Comparison of ENCODE assay signal across 8 cellular contexts in genomic region chr19:46990998-46991676, GRCh38. TPM values are rescaled to one million over a fixed set of nuclear protein-coding genes. Genes with fewer than 3 reads are reported as not detected.
A peak's percentile ranks its signal among the peaks of the same experiment; 100 is the strongest.
DNase-seq lines count a peak whose midpoint lies in the region; ATAC-seq and TF ChIP-seq lines count a peak whose summit lies in the region.

No MANE protein-coding gene starts in this region.

- no peaks in the 10 kb centered on the region for H3F3A ChIP-seq in PC-3 (ENCODE audit: low read length, unreplicated experiment)

- no TSS peak for BruUV-seq in PC-3 (replicated peaks; lab: Mats Ljungman, UMichigan)

- no peak overlapping the region for H3K4me2 ChIP-seq in PC-3 (ENCODE audit: low read length)
- H3K4me2 ChIP-seq in fibroblast of lung (ENCODE audit: extremely low read depth, insufficient read depth, low read length) = no peak overlapping the region

- H3K4me3 Mint-ChIP-seq in CD4-positive, CD25-positive, alpha-beta regulatory T cell = peak overlapping the region in 1 of 4 donors; percentile 35
- H3K4me3 Mint-ChIP-seq in naive thymus-derived CD8-positive, alpha-beta T cell = no peak overlapping the region

- H3K27me3 Mint-ChIP-seq in CD4-positive, CD25-positive, alpha-beta regulatory T cell = no peaks in the 10 kb centered on the region
- no peaks in the 10 kb centered on the region for H3K27me3 Mint-ChIP-seq in naive thymus-derived CD8-positive, alpha-beta T cell

- H2AFZ ChIP-seq in PC-3 (ENCODE audit: low read length) (no peak overlapping the region), fibroblast of lung (ENCODE audit: low read length) (no peak overlapping the region)

- POLR2A ChIA-PET in PC-3 (lab: Charles Lee; ENCODE audit: unreplicated experiment) = no interaction called here
- POLR2A ChIA-PET in naive thymus-derived CD8-positive, alpha-beta T cell (lab: Charles Lee) = interaction anchor here (0.5 kb wide), 1 partner anchor 42 kb away, joined by 3 read pairs; no protein-coding TSS in a partner anchor

- peaks cover 9% of the 10 kb centered on the region for H3K4me1 ChIP-seq in CD4-positive, CD25-positive, alpha-beta regulatory T cell (ENCODE audit: control insufficient read depth, insufficient read depth, low read length, poor library complexity, severe bottlenecking)
- peaks cover 5% of the 10 kb centered on the region for H3K4me1 ChIP-seq in HUES48 (ENCODE audit: control insufficient read depth, insufficient read depth, low read length)
- H3K4me1 ChIP-seq in PC-3 (ENCODE audit: insufficient read depth, low read length) = peaks cover 5% of the 10 kb centered on the region
- H3K4me1 ChIP-seq in fibroblast of lung (ENCODE audit: control insufficient read depth, extremely low read depth, insufficient read depth, low read length) = no peaks in the 10 kb centered on the region

- CTCF ChIA-PET in PC-3 (lab: Charles Lee) = interaction anchor here (1.0 kb wide), 1 partner anchor 135 kb away, joined by 7 read pairs; no protein-coding TSS in a partner anchor

- peaks cover 27% of the 10 kb centered on the region for H3K36me3 Mint-ChIP-seq in CD4-positive, CD25-positive, alpha-beta regulatory T cell
- peaks cover 0 to 39% (median 8%) of the 10 kb centered on the region in 3 donors for H3K36me3 Mint-ChIP-seq in naive thymus-derived CD8-positive, alpha-beta T cell

- peaks cover 41% of the 10 kb centered on the region for H3K36me3 ChIP-seq in CD4-positive, CD25-positive, alpha-beta regulatory T cell (ENCODE audit: control insufficient read depth, insufficient read depth, low read length)
- peaks cover 49% of the 10 kb centered on the region for H3K36me3 ChIP-seq in HUES48 (ENCODE audit: control insufficient read depth, insufficient read depth, low read length)
- H3K36me3 ChIP-seq in PC-3 (ENCODE audit: low read depth, low read length) = peaks cover 6% of the 10 kb centered on the region; the same call in 1 of the 2 replicates
- H3K36me3 ChIP-seq in fibroblast of lung (ENCODE audit: control insufficient read depth, insufficient read depth, low read length) = peaks cover 25% of the 10 kb centered on the region

- H3K27me3 ChIP-seq in CD4-positive, CD25-positive, alpha-beta regulatory T cell (ENCODE audit: control insufficient read depth, insufficient read depth, low read length) = no peaks in the 10 kb centered on the region
- H3K27me3 ChIP-seq in HUES48 (ENCODE audit: control insufficient read depth, insufficient read depth, low read length) (no peaks in the 10 kb centered on the region), PC-3 (ENCODE audit: low read length) (no peaks in the 10 kb centered on the region), fibroblast of lung (ENCODE audit: control insufficient read depth, insufficient read depth, low read length) (no peaks in the 10 kb centered on the region)

- H3K79me2 ChIP-seq in PC-3 (ENCODE audit: low read length) (no peaks in the 10 kb centered on the region), fibroblast of lung (ENCODE audit: control insufficient read depth, insufficient read depth, low read length) (no peaks in the 10 kb centered on the region)

- intact Hi-C loops in PC-3 (cut with micrococcal nuclease) = loop anchor here (1.0 to 5.0 kb wide), 3 partner anchors 39 to 135 kb away; no protein-coding TSS in a partner anchor

- H3K9me3 ChIP-seq in CD4-positive, CD25-positive, alpha-beta regulatory T cell (ENCODE audit: control insufficient read depth in 2 of 2, low read length in 2 of 2) = no peaks in the 10 kb centered on the region
- no peaks in the 10 kb centered on the region for H3K9me3 ChIP-seq in HUES48 (ENCODE audit: control insufficient read depth, insufficient read depth, low read length)
- no peaks in the 10 kb centered on the region for H3K9me3 ChIP-seq in PC-3 (ENCODE audit: low read length)
- H3K9me3 ChIP-seq in fibroblast of lung (ENCODE audit: control insufficient read depth, insufficient read depth, low read depth, low read length) = no peaks in the 10 kb centered on the region

- DNase-seq in CD4-positive, CD25-positive, alpha-beta regulatory T cell = peak; percentile 38 to 67 (median 45)
- DNase-seq in PC-3 (peak; percentile 78), fibroblast of lung (ENCODE audit: low read depth in 2 of 2) (peak; percentile 70 to 90)
- DNase-seq in activated T-cell treated with anti-CD3 and anti-CD28 coated beads, Interleukin-2, amount 50 U/mL, for 48 hours = peak; percentile 77
- DNase-seq in naive thymus-derived CD8-positive, alpha-beta T cell = peak in 9 of 10 donors; percentile 18 to 71 (median 38)
- peak; percentile 57 for DNase-seq in stimulated activated naive CD4-positive, alpha-beta T cell treated with Interleukin-2 at 50 U/mL for 16 hours (lab: John Stamatoyannopoulos, UW)

- peak overlapping the region; percentile 18 to 83 (median 49) for H3K27ac Mint-ChIP-seq in CD4-positive, CD25-positive, alpha-beta regulatory T cell
- H3K27ac Mint-ChIP-seq in naive thymus-derived CD8-positive, alpha-beta T cell = peak overlapping the region in 3 of 10 donors; percentile 10 to 22 (median 18)

- TF ChIP-seq CTCF in PC-3 (conservative IDR thresholded peaks at IDR 0.05; ENCODE audit: low read depth, low read length) (peak; percentile 79), fibroblast of lung (conservative IDR thresholded peaks at IDR 0.05 in 1 of 2, IDR thresholded peaks at IDR 0.05 in 1 of 2; ENCODE audit: low read depth in 1 of 2, low read length in 2 of 2) (peak; percentile 90 to 91)

- H3K9ac ChIP-seq in HUES48 (ENCODE audit: low read depth, low read length) = peak overlapping the region; percentile 28; the same call in 1 of the 2 replicates
- no peak overlapping the region for H3K9ac ChIP-seq in PC-3 (ENCODE audit: low read length)
- no peak overlapping the region for H3K9ac ChIP-seq in fibroblast of lung (ENCODE audit: insufficient read depth, low read length)

- H3K4me3 ChIP-seq in CD4-positive, CD25-positive, alpha-beta regulatory T cell (ENCODE audit: low read depth, low read length) = peak overlapping the region; percentile 19
- no peak overlapping the region for H3K4me3 ChIP-seq in HUES48 (ENCODE audit: low read depth, low read length)
- no peak overlapping the region for H3K4me3 ChIP-seq in PC-3 (ENCODE audit: low read length)
- H3K4me3 ChIP-seq in fibroblast of lung (replicated peaks in 1 of 4; ENCODE audit: control extremely low read depth in 1 of 4, insufficient read depth in 1 of 4, low read depth in 3 of 4, low read length in 4 of 4) = no peak overlapping the region

- H3K27ac ChIP-seq in CD4-positive, CD25-positive, alpha-beta regulatory T cell (ENCODE audit: insufficient read depth, low read length, poor library complexity, severe bottlenecking) = no peak overlapping the region
- H3K27ac ChIP-seq in HUES48 (ENCODE audit: low read depth, low read length) = peak overlapping the region; percentile 59
- 0 out of 2 replicates have a peak overlapping the region, but pooled peaks have one; percentile 26 for H3K27ac ChIP-seq in PC-3 (ENCODE audit: low read length)
- H3K27ac ChIP-seq in fibroblast of lung (ENCODE audit: insufficient read depth, low read length) = peak overlapping the region; percentile 6

- H4K20me1 ChIP-seq in PC-3 (ENCODE audit: low read length) (no peaks in the 10 kb centered on the region), fibroblast of lung (ENCODE audit: control insufficient read depth, extremely low read depth, insufficient read depth, low read length) (no peaks in the 10 kb centered on the region)

- no peaks in the 10 kb centered on the region for H3K9me2 ChIP-seq in PC-3 (replicated peaks; ENCODE audit: low read length)

- peak in 1 of 2 donors; percentile 48 for ATAC-seq in CD4-positive, CD25-positive, alpha-beta regulatory T cell (ENCODE audit: low read depth in 2 of 2)
- ATAC-seq in PC-3 (peak; percentile 76), HG02610 (IDR thresholded peaks at IDR 0.05; ENCODE audit: unreplicated experiment) (no peak)
- peak; percentile 42 to 44 for ATAC-seq in naive thymus-derived CD8-positive, alpha-beta T cell

- H3K9me3 Mint-ChIP-seq in CD4-positive, CD25-positive, alpha-beta regulatory T cell = no peaks in the 10 kb centered on the region
- H3K9me3 Mint-ChIP-seq in naive thymus-derived CD8-positive, alpha-beta T cell = no peaks in the 10 kb centered on the region

- H3K4me1 Mint-ChIP-seq in CD4-positive, CD25-positive, alpha-beta regulatory T cell = peaks cover 0 to 26% (median 9%) of the 10 kb centered on the region in 4 donors
- H3K4me1 Mint-ChIP-seq in naive thymus-derived CD8-positive, alpha-beta T cell = peaks cover 0 to 15% (median 12%) of the 10 kb centered on the region in 4 donors

RNA-seq across cellular contexts. Expression of gene NPAS1, which starts 28.5 kb away (rescaled TPM):
- 1.5 TPM for total RNA-seq in CD4-positive, CD25-positive, alpha-beta regulatory T cell
- polyA plus RNA-seq in CD4-positive, CD25-positive, alpha-beta regulatory T cell = under 1 TPM in 1 of 4 donors, not detected in 3; 0.53 TPM
- 1.1 and 1.6 TPM in 2 replicates for total RNA-seq in PC-3 (2014; rRNA removed)
- 0.26 and 0.33 TPM in 2 replicates for total RNA-seq in fibroblast of lung
- polyA plus RNA-seq in fibroblast of lung = 0.22 and 0.34 TPM in 2 replicates
- 0.84 and 0.88 TPM in 2 replicates for polyA plus RNA-seq in fibroblast of lung (2012)
- polyA minus RNA-seq in fibroblast of lung (ENCODE audit: low replicate concordance) = 0.44 and 0.71 TPM in 2 replicates
- total RNA-seq in naive thymus-derived CD8-positive, alpha-beta T cell = 1 to 10 TPM in 1 of 2 experiments, under 1 TPM in 1; 0.62 to 1.1 TPM
- polyA plus RNA-seq in naive thymus-derived CD8-positive, alpha-beta T cell = under 1 TPM; 0.16 to 0.60 (median 0.22) TPM

RNA-seq across cellular contexts. Expression of gene TMEM160, which starts 57.3 kb away (rescaled TPM):
- 27.4 TPM for total RNA-seq in CD4-positive, CD25-positive, alpha-beta regulatory T cell
- polyA plus RNA-seq in CD4-positive, CD25-positive, alpha-beta regulatory T cell = 100 to 1,000 TPM; 101 to 160 (median 144) TPM
- total RNA-seq in PC-3 (2014; rRNA removed) (121 and 125 TPM in 2 replicates), fibroblast of lung (7.7 and 27.1 TPM in 2 replicates)
- 4.1 and 6.9 TPM in 2 replicates for polyA plus RNA-seq in fibroblast of lung
- polyA plus RNA-seq in fibroblast of lung (2012) = 16.4 and 34.2 TPM in 2 replicates
- 1.9 and 2.9 TPM in 2 replicates for polyA minus RNA-seq in fibroblast of lung (ENCODE audit: low replicate concordance)
- 10 to 100 TPM; 30.1 to 31.7 TPM for total RNA-seq in naive thymus-derived CD8-positive, alpha-beta T cell
- 100 to 1,000 TPM; 118 to 154 (median 144) TPM for polyA plus RNA-seq in naive thymus-derived CD8-positive, alpha-beta T cell
